ENCODE assay signal across 8 cellular contexts in genomic region chr2:27191107-27191829, GRCh38. TPM values are rescaled to one million over a fixed set of nuclear protein-coding genes. Genes with fewer than 3 reads are reported as not detected.
DNase-seq lines count a peak whose midpoint lies in the region; ATAC-seq and TF ChIP-seq lines count a peak whose summit lies in the region.

No MANE protein-coding gene starts in this region.

- WGBS in lung, 2 donors, result 41 to 45% methylated on average over 8 of the region's 8 CpGs
- WGBS in tibial nerve, 2 donors, result 40 to 42% methylated on average over 8 of the region's 8 CpGs

- no peaks in the 10 kb centered on the region for H3K79me2 ChIP-seq in SU-DHL-6 (ENCODE audit: insufficient read depth, low read length)

- no peak overlapping the region for H3K4me2 ChIP-seq in SU-DHL-6 (ENCODE audit: low read depth, low read length, poor library complexity, severe bottlenecking)

- no peaks in the 10 kb centered on the region for H3K36me3 ChIP-seq in SU-DHL-6 (ENCODE audit: low read length)
- H3K36me3 ChIP-seq in lung (ENCODE audit: control insufficient read depth in 2 of 2, insufficient read depth in 2 of 2, low read length in 2 of 2), result no peaks in the 10 kb centered on the region
- no peaks in the 10 kb centered on the region for H3K36me3 ChIP-seq in tibial nerve

- H2AFZ ChIP-seq in SU-DHL-6 (ENCODE audit: low read depth, low read length, severe bottlenecking), result no peak overlapping the region

- H3K4me3 ChIP-seq in SU-DHL-6 (ENCODE audit: insufficient read depth, low read length, poor library complexity, severe bottlenecking), result no peak overlapping the region
- H3K4me3 ChIP-seq in lung, result no peak overlapping the region
- no peak overlapping the region for H3K4me3 ChIP-seq in tibial nerve

- peak; percentile 64 for ATAC-seq in Right ventricle myocardium inferior
- no peak for ATAC-seq in lung (ENCODE audit: insufficient read depth, low FRiP score)

- no peaks in the 10 kb centered on the region for H3K27me3 ChIP-seq in SU-DHL-6 (ENCODE audit: low read length)
- no peaks in the 10 kb centered on the region for H3K27me3 ChIP-seq in lung (ENCODE audit: control insufficient read depth, insufficient read depth)
- H3K27me3 ChIP-seq in tibial nerve, result peaks cover 0 to 3% of the 10 kb centered on the region in 2 donors

- intact Hi-C loops in Right ventricle myocardium inferior (cut with DNase I) (loop anchor here (1.0 to 5.0 kb wide), 2 partner anchors 93 to 229 kb away; no protein-coding TSS in a partner anchor), cardiac septum (cut with DNase I) (loop anchor here (2.0 kb wide), 1 partner anchor 92 kb away; no protein-coding TSS in a partner anchor)

- TF ChIP-seq EP300 in tibial nerve (IDR thresholded peaks at IDR 0.05), result no peak

- peaks cover 11% of the 10 kb centered on the region for H3F3A ChIP-seq in SU-DHL-6 (ENCODE audit: insufficient read depth)

- DNase-seq in Right ventricle myocardium inferior (ENCODE audit: missing footprints), result no peak
- DNase-seq in cardiac septum (ENCODE audit: low spot score), result no peak
- DNase-seq in NCI-H146 (lab: John Stamatoyannopoulos, UW), result peak; percentile 61
- peak; percentile 52 for DNase-seq in dedifferentiated amniotic fluid mesenchymal stem cell (ENCODE audit: extremely low spot score)
- DNase-seq in lung (ENCODE audit: low spot score), result peak; percentile 59
- peak in 1 of 2 donors; percentile 78 for DNase-seq in tibial nerve (ENCODE audit: low spot score in 2 of 2)
- no peak for DNase-seq in GOT3 (lab: John Stamatoyannopoulos, UW)

- no peak overlapping the region for H3K9ac ChIP-seq in SU-DHL-6 (ENCODE audit: low read length)

- no peaks in the 10 kb centered on the region for H3K9me3 ChIP-seq in SU-DHL-6 (ENCODE audit: insufficient read depth, low read length)
- no peaks in the 10 kb centered on the region for H3K9me3 ChIP-seq in lung (ENCODE audit: control insufficient read depth in 2 of 2, insufficient read depth in 1 of 2, low read length in 1 of 2)
- no peaks in the 10 kb centered on the region for H3K9me3 ChIP-seq in tibial nerve

- no peaks in the 10 kb centered on the region for H3K9me2 ChIP-seq in SU-DHL-6 (replicated peaks; ENCODE audit: insufficient read depth, low read length)

- TF ChIP-seq POLR2A in tibial nerve (IDR thresholded peaks at IDR 0.05), result no peak

- H3K4me1 ChIP-seq in lung (ENCODE audit: control insufficient read depth in 2 of 2, insufficient read depth in 2 of 2, low read length in 2 of 2) (no peaks in the 10 kb centered on the region), tibial nerve (peaks cover 0 to 5% (median 0%) of the 10 kb centered on the region in 4 donors)

- no peaks in the 10 kb centered on the region for H4K20me1 ChIP-seq in SU-DHL-6 (ENCODE audit: low read depth, low read length)

- H3K27ac ChIP-seq in SU-DHL-6 (ENCODE audit: low read depth, low read length) (no peak overlapping the region), lung (ENCODE audit: low read depth in 1 of 2, low read length in 1 of 2) (no peak overlapping the region), tibial nerve (no peak overlapping the region)

- TF ChIP-seq CTCF in SU-DHL-6 (IDR thresholded peaks at IDR 0.05; ENCODE audit: insufficient read depth, low read length, poor library complexity, severe bottlenecking) (peak; percentile 61), lung (IDR thresholded peaks at IDR 0.05; ENCODE audit: control extremely low read depth, extremely low read depth) (peak; percentile 52), tibial nerve (IDR thresholded peaks at IDR 0.05) (peak; percentile 45 to 63 (median 52))

RNA-seq across cellular contexts. Expression of gene ATRAID, which starts 20.6 kb away (rescaled TPM):
- 115 TPM for total RNA-seq in Right ventricle myocardium inferior
- 131 TPM for total RNA-seq in cardiac septum
- 100 to 1,000 TPM in 1 of 2 donors, 10 to 100 TPM in 1; 90.0 to 107 TPM for total RNA-seq in lung
- 100 to 1,000 TPM; 136 to 204 TPM for polyA plus RNA-seq in lung
- total RNA-seq in tibial nerve, result 100 to 1,000 TPM; 107 to 210 (median 124) TPM

RNA-seq across cellular contexts. Expression of gene SLC5A6, which starts 20.8 kb away (rescaled TPM):
- total RNA-seq in Right ventricle myocardium inferior (12.3 TPM), cardiac septum (11.4 TPM), lung (10 to 100 TPM; 12.1 to 32.5 TPM), tibial nerve (10 to 100 TPM; 19.0 to 50.0 (median 41.5) TPM)
- 10 to 100 TPM; 15.2 to 33.1 TPM for polyA plus RNA-seq in lung

RNA-seq across cellular contexts. Expression of gene CAD, which starts 25.9 kb away (rescaled TPM):
- 9.4 TPM for total RNA-seq in Right ventricle myocardium inferior
- 11.0 TPM for total RNA-seq in cardiac septum
- total RNA-seq in lung, result 10 to 100 TPM; 18.3 to 42.0 TPM
- 10 to 100 TPM; 10.9 to 19.4 TPM for polyA plus RNA-seq in lung
- total RNA-seq in tibial nerve, result 10 to 100 TPM; 18.6 to 69.6 (median 32.9) TPM

RNA-seq across cellular contexts. Expression of gene TCF23, which starts 42.5 kb away (rescaled TPM):
- total RNA-seq in Right ventricle myocardium inferior, result 0.16 TPM
- total RNA-seq in cardiac septum, result not detected
- under 1 TPM in 1 of 2 donors, not detected in 1; 0.18 TPM for total RNA-seq in lung
- polyA plus RNA-seq in lung, result under 1 TPM; 0.01 to 0.04 TPM
- not detected for total RNA-seq in tibial nerve

RNA-seq across cellular contexts. Expression of gene PRR30, which starts 52.1 kb away (rescaled TPM):
- total RNA-seq in Right ventricle myocardium inferior, result not detected
- total RNA-seq in cardiac septum, result not detected
- total RNA-seq in lung, result not detected
- polyA plus RNA-seq in lung, result not detected
- not detected for total RNA-seq in tibial nerve

Comparison
In these comparisons a context has a peak if more than half of its experiments do, and no peak if none do; other contexts are left out.
1. DNase-seq: peak in NCI-H146 (single experiment), dedifferentiated amniotic fluid mesenchymal stem cell (single experiment) and lung (single experiment); none in Right ventricle myocardium inferior (single experiment), cardiac septum (single experiment) and GOT3 (single experiment).
2. Peak in every context shown above with its lines, with median percentiles within 50 percentile points of each other: CTCF ChIP-seq.